Comparison of ENCODE assay signal across 1 cellular context in genomic region chr1:20472860-20473711, GRCh38.
TF ChIP-seq lines count a peak whose summit lies in the region.

No MANE protein-coding gene starts in this region.

TF ChIP-seq in H1, 55 proteins besides CTCF, POLR2A, EP300 and RAD21:
- peak; percentile 53 for TF ChIP-seq KDM4A (IDR thresholded peaks at IDR 0.05; ENCODE audit: low read depth, low read length, severe bottlenecking)
- TF ChIP-seq E2F6 (IDR thresholded peaks at IDR 0.05): peak; percentile 47; the same call in 1 of the 2 replicates
- no peak for TF ChIP-seq EZH2 (IDR thresholded peaks at IDR 0.05; ENCODE audit: low read depth, low read length, severe bottlenecking)
- no peak for TF ChIP-seq SAP30 (IDR thresholded peaks at IDR 0.05; ENCODE audit: insufficient read depth, insufficient replicate concordance, low read length)
- TF ChIP-seq RNF2 (IDR thresholded peaks at IDR 0.05; ENCODE audit: borderline replicate concordance, low read depth, low read length, missing control alignments, poor library complexity, severe bottlenecking): no peak
- TF ChIP-seq NRF1 (IDR thresholded peaks at IDR 0.05; ENCODE audit: low read depth, low read length): peak; percentile 56
- no peak for TF ChIP-seq TAF7 (optimal IDR thresholded peaks at IDR 0.05; ENCODE audit: borderline replicate concordance, low read depth, low read length)
- no peak for TF ChIP-seq YY1 (IDR thresholded peaks at IDR 0.05; ENCODE audit: low read depth, low read length)
- TF ChIP-seq KDM1A (IDR thresholded peaks at IDR 0.05; ENCODE audit: borderline replicate concordance, low read length): peak; percentile 90
- no peak; the same call in 1 of the 2 replicates for TF ChIP-seq USF2 (IDR thresholded peaks at IDR 0.05; ENCODE audit: low read length)
- peak; percentile 46; the same call in 1 of the 2 replicates for TF ChIP-seq TAF1 (IDR thresholded peaks at IDR 0.05; ENCODE audit: low read depth, low read length)
- TF ChIP-seq CREB1 (IDR thresholded peaks at IDR 0.05): no peak
- no peak for TF ChIP-seq CTBP2 (IDR thresholded peaks at IDR 0.05; ENCODE audit: borderline replicate concordance, insufficient read depth, insufficient read length, low read length)
- TF ChIP-seq CBX8 (IDR thresholded peaks at IDR 0.05; ENCODE audit: borderline replicate concordance, low read depth, low read length): no peak
- TF ChIP-seq HDAC2 (IDR thresholded peaks at IDR 0.05; ENCODE audit: borderline replicate concordance in 1 of 2, low read depth in 2 of 2, low read length in 2 of 2): 0 out of 4 replicates have a peak, but pooled peaks of 1 of the 2 experiments have one; percentile 43
- peak; percentile 79 for TF ChIP-seq MAX (IDR thresholded peaks at IDR 0.05)
- TF ChIP-seq TCF12 (IDR thresholded peaks at IDR 0.05; ENCODE audit: low read depth, low read length): no peak
